ENCODE assay signal across 3 cellular contexts in the genomic region with DNA sequence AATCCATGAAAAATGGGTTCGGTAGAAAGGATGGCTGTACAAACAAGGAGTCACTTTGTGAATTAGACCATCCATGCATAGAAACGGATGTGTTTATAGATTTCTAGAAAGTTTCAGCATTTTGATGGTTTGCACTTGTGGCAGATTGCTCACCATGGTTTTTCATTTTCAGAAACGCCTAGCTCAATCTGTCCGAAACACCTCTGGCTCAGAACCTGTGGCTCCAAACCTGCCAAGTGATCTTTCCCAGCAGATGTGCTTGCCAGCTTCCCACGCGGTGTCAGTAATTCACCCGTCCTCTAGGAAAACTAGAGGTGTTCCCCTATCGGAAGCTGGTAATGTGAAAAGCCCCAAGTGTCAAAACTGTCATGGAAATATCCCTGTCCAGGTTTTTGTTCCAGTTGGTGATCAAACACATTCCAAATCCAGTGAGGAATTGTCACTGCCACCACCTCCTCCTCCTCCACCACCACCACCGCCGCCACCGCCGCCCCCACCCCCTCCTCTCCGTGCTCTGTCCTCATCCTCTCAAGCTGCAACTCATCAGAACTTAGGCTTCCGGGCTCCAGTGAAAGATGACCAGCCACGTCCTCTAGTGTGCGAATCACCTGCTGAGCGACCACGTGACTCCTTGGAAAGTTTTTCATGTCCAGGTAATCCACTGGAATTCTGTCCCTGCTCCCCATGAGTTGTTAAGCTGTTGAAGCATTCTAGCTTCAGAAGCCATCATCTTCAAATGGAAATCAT.
TF ChIP-seq lines count a peak whose summit lies in the region.

No MANE protein-coding gene starts in this region.

TF ChIP-seq in HepG2, 621 proteins besides CTCF, POLR2A, EP300 and RAD21 (continues in another document):
- TF ChIP-seq ZFP36L2 (CRISPR knock-in tag; IDR thresholded peaks at IDR 0.05) (no peak), ZNF17 (CRISPR knock-in tag; IDR thresholded peaks at IDR 0.05) (no peak), AHDC1 (CRISPR knock-in tag; IDR thresholded peaks at IDR 0.05; ENCODE audit: borderline replicate concordance) (no peak)

TF ChIP-seq in Ishikawa, 13 proteins besides CTCF, POLR2A, EP300 and RAD21:
- TF ChIP-seq YY1 (IDR thresholded peaks at IDR 0.05; ENCODE audit: low read depth) = no peak
- TF ChIP-seq, protein P1, sequence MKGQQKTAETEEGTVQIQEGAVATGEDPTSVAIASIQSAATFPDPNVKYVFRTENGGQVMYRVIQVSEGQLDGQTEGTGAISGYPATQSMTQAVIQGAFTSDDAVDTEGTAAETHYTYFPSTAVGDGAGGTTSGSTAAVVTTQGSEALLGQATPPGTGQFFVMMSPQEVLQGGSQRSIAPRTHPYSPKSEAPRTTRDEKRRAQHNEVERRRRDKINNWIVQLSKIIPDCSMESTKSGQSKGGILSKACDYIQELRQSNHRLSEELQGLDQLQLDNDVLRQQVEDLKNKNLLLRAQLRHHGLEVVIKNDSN (IDR thresholded peaks at IDR 0.05) = peak; percentile 81

TF ChIP-seq in GM12878, 131 proteins besides CTCF, POLR2A, EP300 and RAD21:
- TF ChIP-seq SRF (IDR thresholded peaks at IDR 0.05; ENCODE audit: low read depth in 2 of 2, low read length in 2 of 2) = no peak
- peak; percentile 47; the same call in 1 of the 2 replicates for TF ChIP-seq NFIC (IDR thresholded peaks at IDR 0.05; ENCODE audit: low read depth, low read length)
- 0 out of 2 replicates have a peak, but pooled peaks have one; percentile 12 for TF ChIP-seq EED (IDR thresholded peaks at IDR 0.05; ENCODE audit: low read depth)
- TF ChIP-seq CBX3 (IDR thresholded peaks at IDR 0.05; ENCODE audit: borderline replicate concordance, low read depth) = no peak
- no peak for TF ChIP-seq SP1 (IDR thresholded peaks at IDR 0.05; ENCODE audit: low read depth, low read length)
- no peak for TF ChIP-seq BCL11A (IDR thresholded peaks at IDR 0.05; ENCODE audit: low read depth, low read length)
- TF ChIP-seq IRF5 (IDR thresholded peaks at IDR 0.05; ENCODE audit: borderline replicate concordance) = no peak
- no peak for TF ChIP-seq SUPT20H (IDR thresholded peaks at IDR 0.05; ENCODE audit: borderline replicate concordance, control insufficient read depth, low read depth, low read length)
- TF ChIP-seq TARDBP (IDR thresholded peaks at IDR 0.05; ENCODE audit: borderline replicate concordance) = no peak
- peak; percentile 55; the same call in 1 of the 2 replicates for TF ChIP-seq TCF3 (IDR thresholded peaks at IDR 0.05; ENCODE audit: borderline replicate concordance, insufficient read depth, low read depth, low read length)
- no peak for TF ChIP-seq ZZZ3 (IDR thresholded peaks at IDR 0.05; ENCODE audit: control insufficient read depth, insufficient read length, low read depth)
- TF ChIP-seq CEBPZ (IDR thresholded peaks at IDR 0.05; ENCODE audit: low read depth, low read length) = no peak
- TF ChIP-seq STAT1 (conservative IDR thresholded peaks at IDR 0.05) = no peak
- TF ChIP-seq POLR2AphosphoS5 (IDR thresholded peaks at IDR 0.05; ENCODE audit: low read length) = 0 out of 2 replicates have a peak, but pooled peaks have one; percentile 23
- no peak for TF ChIP-seq YY1 (IDR thresholded peaks at IDR 0.05; ENCODE audit: low read depth, low read length)
- TF ChIP-seq JUNB (IDR thresholded peaks at IDR 0.05) = 0 out of 2 replicates have a peak, but pooled peaks have one; percentile 20
- TF ChIP-seq RUNX3 (IDR thresholded peaks at IDR 0.05; ENCODE audit: low read length) = peak; percentile 69
